In the genomic region with DNA sequence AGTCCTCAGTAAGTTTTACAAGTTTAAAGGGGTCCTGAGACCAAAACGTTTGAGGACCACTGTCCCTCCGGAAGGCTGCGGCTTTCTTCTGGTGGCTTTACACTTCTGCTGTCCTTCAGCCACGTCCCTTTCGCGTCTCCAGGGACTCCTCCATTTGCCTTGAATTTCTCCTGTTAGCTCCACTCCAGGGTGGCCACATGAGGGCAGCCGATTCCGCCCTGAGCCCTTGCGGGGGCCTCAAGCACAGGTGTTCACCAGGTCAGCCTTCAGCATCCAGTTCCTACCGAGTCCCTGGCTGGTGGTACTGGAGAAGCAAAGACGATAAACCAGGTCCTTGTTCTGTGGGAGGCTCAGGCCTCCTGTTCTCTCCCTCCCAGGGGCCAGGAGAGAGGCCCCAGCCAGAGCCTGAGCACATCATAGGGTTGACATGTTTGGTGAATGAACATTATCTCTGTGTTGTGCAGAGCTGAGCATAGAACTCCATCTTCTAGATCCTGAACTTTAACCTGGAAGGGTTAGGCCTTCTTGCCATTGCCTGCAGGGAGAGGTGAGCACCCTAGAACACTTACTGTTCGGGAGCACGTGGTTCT, we compare ENCODE assay signal across 8 cellular contexts. TPM values are rescaled to one million over a fixed set of nuclear protein-coding genes. Genes with fewer than 3 reads are reported as not detected.
A peak's percentile ranks its signal among the peaks of the same experiment; 100 is the strongest.
DNase-seq lines count a peak whose midpoint lies in the region; ATAC-seq, FAIRE-seq and TF ChIP-seq lines count a peak whose summit lies in the region.

No MANE protein-coding gene starts in this region.

- no peak overlapping the region for H3K4me3 Mint-ChIP-seq in stimulated activated naive B cell treated with anti-CD40 and anti-IgM and Interleukin-4, amounts not matched to agents 10 μg/mL and 1 μg/mL and 100 μg/mL, for 72 hours

- peaks cover 0 to 3% of the 10 kb centered on the region in 2 donors for H3K4me1 Mint-ChIP-seq in stimulated activated naive B cell treated with anti-CD40 and anti-IgM and Interleukin-4, amounts not matched to agents 10 μg/mL and 1 μg/mL and 100 μg/mL, for 72 hours

- WGBS in SK-N-SH (ENCODE audit: low lambda C conversion rate) = 85% methylated on average over 13 of the region's 13 CpGs
- WGBS in lung, 2 donors = 38 to 47% methylated on average over 13 of the region's 13 CpGs

- H3K9ac ChIP-seq in SK-N-SH = no peak overlapping the region

- POLR2A ChIA-PET in SK-N-SH (lab: Yijun Ruan, JAX) = interaction anchor here (1.4 kb wide), 1 partner anchor 18 kb away, joined by 4 read pairs; no protein-coding TSS in a partner anchor

- H3K27me3 ChIP-seq in SK-N-SH (ENCODE audit: insufficient read depth) (no peaks in the 10 kb centered on the region), WERI-Rb-1 (ENCODE audit: insufficient read depth, low read depth, severe bottlenecking) (no peaks in the 10 kb centered on the region), lung (ENCODE audit: control insufficient read depth, insufficient read depth) (no peaks in the 10 kb centered on the region)

- H3K4me3 ChIP-seq in SK-N-SH (ENCODE audit: low read depth in 2 of 2, low read length in 1 of 2) (no peak overlapping the region), WERI-Rb-1 (ENCODE audit: low read depth, low read length) (no peak overlapping the region), coronary artery (no peak overlapping the region), lung (no peak overlapping the region)

- no peak for ATAC-seq in SK-N-SH treated with all-trans-retinoic acid at 6 μM for 48 hours
- peak; percentile 37 for ATAC-seq in HG03354 (IDR thresholded peaks at IDR 0.05; ENCODE audit: poor library complexity, severe bottlenecking, unreplicated experiment)
- no peak for ATAC-seq in lung (ENCODE audit: insufficient read depth, low FRiP score)
- peak; percentile 80 to 89 for ATAC-seq in stimulated activated naive B cell treated with anti-CD40 and anti-IgM and Interleukin-4, amounts not matched to agents 10 μg/mL and 1 μg/mL and 100 μg/mL, for 72 hours (replicated peaks)

- 0 out of 2 replicates have a peak, but pooled peaks have one; percentile 24 for TF ChIP-seq RAD21 in SK-N-SH (IDR thresholded peaks at IDR 0.05; ENCODE audit: low read length)

- peaks cover 0 to 19% of the 10 kb centered on the region in 2 donors for H3K36me3 Mint-ChIP-seq in stimulated activated naive B cell treated with anti-CD40 and anti-IgM and Interleukin-4, amounts not matched to agents 10 μg/mL and 1 μg/mL and 100 μg/mL, for 72 hours

- DNase-seq in SK-N-SH (no peak), WERI-Rb-1 (peak; percentile 61), coronary artery (ENCODE audit: low spot score) (peak; percentile 73), lung (ENCODE audit: low spot score) (peak; percentile 63), HTR-8/SVneo (ENCODE audit: insufficient read length, low spot score) (no peak)
- DNase-seq in stimulated activated naive B cell treated with anti-CD40 and anti-IgM and Interleukin-4, amounts not matched to agents 10 μg/mL and 1 μg/mL and 100 μg/mL, for 72 hours = peak; percentile 39

- H4K20me1 ChIP-seq in SK-N-SH (ENCODE audit: insufficient read depth) = no peaks in the 10 kb centered on the region

- CTCF ChIA-PET in SK-N-SH (lab: Yijun Ruan, JAX) = interaction anchor here (1.4 to 1.6 kb wide), 3 partner anchors 16 to 85 kb away, joined by 3 to 4 read pairs (median 3); no protein-coding TSS in a partner anchor

- H3K9me2 ChIP-seq in SK-N-SH = no peaks in the 10 kb centered on the region

- H3K27ac ChIP-seq in SK-N-SH (ENCODE audit: low read depth in 2 of 2, low read length in 1 of 2) (no peak overlapping the region), WERI-Rb-1 (no peak overlapping the region), coronary artery (no peak overlapping the region), lung (ENCODE audit: low read depth in 1 of 2, low read length in 1 of 2) (no peak overlapping the region)

- H3K9me3 Mint-ChIP-seq in stimulated activated naive B cell treated with anti-CD40 and anti-IgM and Interleukin-4, amounts not matched to agents 10 μg/mL and 1 μg/mL and 100 μg/mL, for 72 hours = no peaks in the 10 kb centered on the region

- no peaks in the 10 kb centered on the region for H3K27me3 Mint-ChIP-seq in stimulated activated naive B cell treated with anti-CD40 and anti-IgM and Interleukin-4, amounts not matched to agents 10 μg/mL and 1 μg/mL and 100 μg/mL, for 72 hours

- H3F3A ChIP-seq in SK-N-SH (replicated peaks; ENCODE audit: insufficient read depth) = no peaks in the 10 kb centered on the region

- no peak overlapping the region for H2AFZ ChIP-seq in SK-N-SH (ENCODE audit: low read depth)

- no peaks in the 10 kb centered on the region for H3K79me2 ChIP-seq in SK-N-SH (ENCODE audit: insufficient read depth)

- no peaks in the 10 kb centered on the region for H3K4me1 ChIP-seq in SK-N-SH (ENCODE audit: control insufficient read depth in 1 of 2, insufficient read depth in 2 of 2, low read depth in 1 of 2, low read length in 1 of 2)
- H3K4me1 ChIP-seq in lung (ENCODE audit: control insufficient read depth in 2 of 2, insufficient read depth in 2 of 2, low read length in 2 of 2) = no peaks in the 10 kb centered on the region

- H3K27ac Mint-ChIP-seq in stimulated activated naive B cell treated with anti-CD40 and anti-IgM and Interleukin-4, amounts not matched to agents 10 μg/mL and 1 μg/mL and 100 μg/mL, for 72 hours = no peak overlapping the region

- no peak for TF ChIP-seq EP300 in SK-N-SH (IDR thresholded peaks at IDR 0.05; ENCODE audit: borderline replicate concordance in 1 of 2, low read depth in 1 of 2, low read length in 1 of 2)

- 0 out of 2 replicates have a peak, but pooled peaks have one; percentile 8 for TF ChIP-seq CTCF in SK-N-SH (IDR thresholded peaks at IDR 0.05)
- TF ChIP-seq CTCF in WERI-Rb-1 (IDR thresholded peaks at IDR 0.05; ENCODE audit: low read depth, low read length) = peak; percentile 61; the same call in 1 of the 2 replicates
- TF ChIP-seq CTCF in coronary artery (IDR thresholded peaks at IDR 0.05) = no peak
- peak; percentile 38 for TF ChIP-seq CTCF in lung (IDR thresholded peaks at IDR 0.05; ENCODE audit: control extremely low read depth, extremely low read depth)

- H3K9me3 ChIP-seq in SK-N-SH (no peaks in the 10 kb centered on the region), WERI-Rb-1 (ENCODE audit: severe bottlenecking) (no peaks in the 10 kb centered on the region), lung (ENCODE audit: control insufficient read depth in 2 of 2, insufficient read depth in 1 of 2, low read length in 1 of 2) (no peaks in the 10 kb centered on the region)

- no peaks in the 10 kb centered on the region for H3K36me3 ChIP-seq in SK-N-SH (replicated peaks in 1 of 2; ENCODE audit: control insufficient read depth in 1 of 2, insufficient read depth in 2 of 2, low read length in 1 of 2)
- H3K36me3 ChIP-seq in WERI-Rb-1 = no peaks in the 10 kb centered on the region
- H3K36me3 ChIP-seq in lung (ENCODE audit: control insufficient read depth in 2 of 2, insufficient read depth in 2 of 2, low read length in 2 of 2) = peaks cover 0 to 2% of the 10 kb centered on the region in 2 donors

- H3K4me2 ChIP-seq in SK-N-SH = no peak overlapping the region

- no peak for FAIRE-seq in HTR-8/SVneo (lab: Jason Lieb, UNC)

TF ChIP-seq in SK-N-SH, 30 proteins besides CTCF, POLR2A, EP300 and RAD21:
- TF ChIP-seq SMC3 (IDR thresholded peaks at IDR 0.05; ENCODE audit: low read depth, low read length) = peak; percentile 7; the same call in 1 of the 2 replicates
- TF ChIP-seq SIN3A (IDR thresholded peaks at IDR 0.05; ENCODE audit: borderline replicate concordance, low read depth, low read length) = no peak

TF ChIP-seq in SK-N-SH treated with all-trans-retinoic acid at 6 μM for 48 hours, 23 proteins besides CTCF, POLR2A, EP300 and RAD21:
- TF ChIP-seq ZNF70 (CRISPR knock-in tag; IDR thresholded peaks at IDR 0.05) = no peak
- TF ChIP-seq OSR1 (CRISPR knock-in tag; IDR thresholded peaks at IDR 0.05) = no peak
- TF ChIP-seq, protein P1, sequence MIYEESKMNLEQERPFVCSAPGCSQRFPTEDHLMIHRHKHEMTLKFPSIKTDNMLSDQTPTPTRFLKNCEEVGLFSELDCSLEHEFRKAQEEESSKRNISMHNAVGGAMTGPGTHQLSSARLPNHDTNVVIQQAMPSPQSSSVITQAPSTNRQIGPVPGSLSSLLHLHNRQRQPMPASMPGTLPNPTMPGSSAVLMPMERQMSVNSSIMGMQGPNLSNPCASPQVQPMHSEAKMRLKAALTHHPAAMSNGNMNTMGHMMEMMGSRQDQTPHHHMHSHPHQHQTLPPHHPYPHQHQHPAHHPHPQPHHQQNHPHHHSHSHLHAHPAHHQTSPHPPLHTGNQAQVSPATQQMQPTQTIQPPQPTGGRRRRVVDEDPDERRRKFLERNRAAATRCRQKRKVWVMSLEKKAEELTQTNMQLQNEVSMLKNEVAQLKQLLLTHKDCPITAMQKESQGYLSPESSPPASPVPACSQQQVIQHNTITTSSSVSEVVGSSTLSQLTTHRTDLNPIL (CRISPR knock-in tag; IDR thresholded peaks at IDR 0.05; ENCODE audit: low read depth) = no peak
- no peak for TF ChIP-seq TCF4 (CRISPR knock-in tag; IDR thresholded peaks at IDR 0.05; ENCODE audit: borderline replicate concordance)
- no peak for TF ChIP-seq RARB (CRISPR knock-in tag; IDR thresholded peaks at IDR 0.05)
- no peak for TF ChIP-seq ZC3H10 (CRISPR knock-in tag; IDR thresholded peaks at IDR 0.05)
- TF ChIP-seq ARNTL (CRISPR knock-in tag; IDR thresholded peaks at IDR 0.05; ENCODE audit: borderline replicate concordance, low read depth) = no peak
- no peak for TF ChIP-seq ZFP30 (CRISPR knock-in tag; IDR thresholded peaks at IDR 0.05)

RNA-seq across cellular contexts. Expression of gene COQ8A, which starts 27.4 kb away (rescaled TPM):
- polyA plus RNA-seq in SK-N-SH (2012; rRNA removed) = 11.8 and 12.1 TPM in 2 replicates
- polyA plus RNA-seq in SK-N-SH (2012; cell fraction: cytosol; rRNA removed) = 6.6 and 8.3 TPM in 2 replicates
- 34.6 and 42.3 TPM in 2 replicates for polyA plus RNA-seq in SK-N-SH (2012; cell fraction: nucleus; rRNA removed)
- 10 to 100 TPM; 27.4 to 50.5 TPM for total RNA-seq in lung
- 10 to 100 TPM; 16.2 to 30.7 TPM for polyA plus RNA-seq in lung

RNA-seq across cellular contexts. Expression of gene PSEN2, which starts 42.3 kb away (rescaled TPM):
- 20.2 and 31.6 TPM in 2 replicates for polyA plus RNA-seq in SK-N-SH (2012; rRNA removed)
- polyA plus RNA-seq in SK-N-SH (2012; cell fraction: cytosol; rRNA removed) = 12.3 and 17.8 TPM in 2 replicates
- 45.3 TPM in 2 replicates for polyA plus RNA-seq in SK-N-SH (2012; cell fraction: nucleus; rRNA removed)
- 10 to 100 TPM; 16.4 to 28.1 TPM for total RNA-seq in lung
- 10 to 100 TPM; 17.8 to 19.6 TPM for polyA plus RNA-seq in lung

Comparison
In these comparisons a context has a peak if more than half of its experiments do, and no peak if none do; other contexts are left out.
1. DNase-seq: peak in WERI-Rb-1 (single experiment), coronary artery (single experiment), lung (single experiment) and stimulated activated naive B cell treated with anti-CD40 and anti-IgM and Interleukin-4, amounts not matched to agents 10 μg/mL and 1 μg/mL and 100 μg/mL, for 72 hours (single experiment); none in SK-N-SH (single experiment) and HTR-8/SVneo (single experiment).
2. ATAC-seq: peak in HG03354 (single experiment) and stimulated activated naive B cell treated with anti-CD40 and anti-IgM and Interleukin-4, amounts not matched to agents 10 μg/mL and 1 μg/mL and 100 μg/mL, for 72 hours (2 of 2); none in SK-N-SH treated with all-trans-retinoic acid at 6 μM for 48 hours (single experiment) and lung (single experiment).